In the genomic region with DNA sequence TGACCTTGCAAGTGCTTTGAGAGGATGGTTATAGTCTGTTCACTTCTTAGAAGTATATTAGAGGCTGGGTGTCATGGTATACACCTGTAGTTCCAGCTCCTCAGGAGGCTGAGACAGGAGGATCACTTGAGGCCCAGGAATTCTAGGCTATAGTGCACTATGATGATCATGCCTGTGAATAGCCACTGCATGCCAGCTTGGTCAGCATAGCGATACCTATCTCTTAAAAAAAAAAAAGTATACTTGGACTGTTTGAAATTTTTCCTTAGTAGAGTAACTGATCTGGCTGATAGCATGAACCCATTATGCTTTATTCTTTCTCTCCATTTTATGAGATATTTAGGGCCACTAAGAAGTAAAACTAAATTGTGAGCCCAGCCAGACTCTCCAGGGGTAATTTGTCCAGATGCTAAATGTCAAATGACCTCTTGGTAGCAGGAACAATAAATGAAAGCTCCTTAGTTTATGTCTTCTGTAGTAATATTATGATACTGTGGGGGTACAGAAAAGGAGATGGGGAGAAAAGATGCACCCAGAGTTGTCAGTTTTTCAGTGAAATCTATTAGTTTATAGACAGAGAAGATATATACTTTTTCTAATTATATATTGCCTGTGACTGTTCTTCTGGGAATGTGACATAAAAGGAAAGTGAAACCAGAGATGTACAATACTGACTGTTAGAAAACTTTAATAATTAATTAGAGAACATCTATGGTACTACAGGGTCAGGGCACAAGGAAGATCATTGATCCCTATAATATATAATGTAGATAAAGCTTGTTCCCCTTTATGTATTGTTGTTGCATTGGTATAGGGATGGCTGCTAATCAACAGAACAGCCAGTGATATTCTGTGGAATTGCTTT, we compare ENCODE assay signal across 16 cellular contexts.
DNase-seq lines count a peak whose midpoint lies in the region; ATAC-seq, FAIRE-seq and TF ChIP-seq lines count a peak whose summit lies in the region.
"Had no signal": no experiment of that assay in that cellular context is flagged by ENCODE, and none has a peak within 500 bp of the region (broad histone marks: within the 10 kb centered on the region; RNA-seq: fewer than 3 reads in every experiment).

No MANE protein-coding gene starts in this region.

- peak overlapping the region; percentile 41 to 54 for H3K27ac ChIP-seq in liver (ENCODE audit: low read depth in 1 of 2, low read length in 2 of 2)
- H3K27ac ChIP-seq in HepG2 (ENCODE audit: extremely low read length, insufficient read depth, low read length): no peak overlapping the region
- no peak overlapping the region for H3K27ac ChIP-seq in coronary artery
- no peak overlapping the region for H3K27ac ChIP-seq in A673 (ENCODE audit: low read depth, low read length, poor library complexity, severe bottlenecking)
- H3K27ac ChIP-seq in PC-9: no peak overlapping the region
- H3K27ac ChIP-seq: breast epithelium, foreskin keratinocyte, psoas muscle had no signal

- TF ChIP-seq EP300 in HepG2 (IDR thresholded peaks at IDR 0.05; ENCODE audit: low read depth in 2 of 2, low read length in 2 of 2): no peak
- no peak for TF ChIP-seq EP300 in HepG2 (CRISPR knock-in tag; IDR thresholded peaks at IDR 0.05; ENCODE audit: borderline replicate concordance)

- H4K20me1 ChIP-seq in HepG2 (ENCODE audit: insufficient read depth, low read length): no peaks in the 10 kb centered on the region
- no peaks in the 10 kb centered on the region for H4K20me1 ChIP-seq in PC-9 (ENCODE audit: insufficient read depth)

- no peak for ATAC-seq in HepG2
- peak; percentile 61 for ATAC-seq in HG03342 (IDR thresholded peaks at IDR 0.05; ENCODE audit: unreplicated experiment)
- ATAC-seq: effector memory CD8-positive, alpha-beta T cell; foreskin keratinocyte; HCT116; psoas muscle had no signal

- H2AFZ ChIP-seq in HepG2 (ENCODE audit: low read length): no peak overlapping the region
- H2AFZ ChIP-seq in PC-9: no peak overlapping the region

- POLR2A ChIA-PET in HepG2 (lab: Yijun Ruan, JAX): no interaction called here
- POLR2A ChIA-PET in A673 (lab: Charles Lee; ENCODE audit: low non-redundant PET): no interaction called here
- POLR2A ChIA-PET in PC-9 (lab: Charles Lee; ENCODE audit: unreplicated experiment): no interaction called here

- BruUV-seq in HepG2 (replicated peaks; lab: Mats Ljungman, UMichigan) (no TSS peak), A673 (replicated peaks; lab: Mats Ljungman, UMichigan) (no TSS peak), PC-9 (replicated peaks; lab: Mats Ljungman, UMichigan) (no TSS peak)

- in situ Hi-C loops in HepG2 (cut with HindIII; ENCODE audit: extremely low pct_ligation_motif_present, low pct_unique_long_range_greater_than_20kb): no loop called here

- no peak overlapping the region for H3K4me2 ChIP-seq in HepG2 (ENCODE audit: low read depth, low read length)
- H3K4me2 ChIP-seq in PC-9: no peak overlapping the region

- TF ChIP-seq CTCF in liver (IDR thresholded peaks at IDR 0.05; ENCODE audit: low read depth, low read length, missing input control) (no peak), HepG2 (CRISPR knock-in tag; IDR thresholded peaks at IDR 0.05) (no peak), coronary artery (IDR thresholded peaks at IDR 0.05) (no peak), A673 (conservative IDR thresholded peaks at IDR 0.05; ENCODE audit: low read depth, low read length) (no peak), PC-9 (conservative IDR thresholded peaks at IDR 0.05) (no peak)

- H3K79me2 ChIP-seq in HepG2 (ENCODE audit: insufficient read depth, low read length): no peaks in the 10 kb centered on the region
- H3K79me2 ChIP-seq in PC-9 (ENCODE audit: low read depth): no peaks in the 10 kb centered on the region

- H3F3A ChIP-seq in PC-9 (ENCODE audit: insufficient read depth, low read depth): no peaks in the 10 kb centered on the region

- no peak for TF ChIP-seq RAD21 in liver (IDR thresholded peaks at IDR 0.05)
- no peak for TF ChIP-seq RAD21 in HepG2 (CRISPR knock-in tag; IDR thresholded peaks at IDR 0.05)

- H3K4me1 ChIP-seq in liver (ENCODE audit: control insufficient read depth in 4 of 4, insufficient read depth in 4 of 4, low read length in 3 of 4) (peaks cover 0 to 18% (median 12%) of the 10 kb centered on the region in 4 donors), HepG2 (ENCODE audit: insufficient read depth, low read length) (peaks cover 23% of the 10 kb centered on the region), A673 (ENCODE audit: insufficient read depth, low read length, poor library complexity, severe bottlenecking) (no peaks in the 10 kb centered on the region), PC-9 (replicated peaks; ENCODE audit: insufficient read depth) (0 out of 2 replicates have a peak, but pooled peaks cover 4% of the 10 kb centered on the region)
- H3K4me1 ChIP-seq: breast epithelium, foreskin keratinocyte, psoas muscle had no signal

- H3K4me3 ChIP-seq in liver (ENCODE audit: low read depth in 1 of 3, low read length in 3 of 3) (no peak overlapping the region), HepG2 (replicated peaks in 1 of 3; ENCODE audit: insufficient read depth in 1 of 3, low read depth in 2 of 3, low read length in 3 of 3) (no peak overlapping the region), coronary artery (peak overlapping the region; percentile 33), A673 (ENCODE audit: low read depth, low read length, poor library complexity, severe bottlenecking) (no peak overlapping the region), PC-9 (no peak overlapping the region)
- H3K4me3 ChIP-seq: breast epithelium, psoas muscle had no signal

- CTCF ChIA-PET in HepG2 (lab: Yijun Ruan, JAX; ENCODE audit: low intra/inter-chr PET ratio, low total read pairs) (no interaction called here), A673 (lab: Charles Lee) (no interaction called here), PC-9 (lab: Charles Lee) (no interaction called here)

- H3K9me3 ChIP-seq in liver (ENCODE audit: control insufficient read depth in 4 of 4, low read length in 3 of 4) (no peaks in the 10 kb centered on the region), HepG2 (ENCODE audit: low read length) (no peaks in the 10 kb centered on the region), A673 (ENCODE audit: low read depth, low read length, poor library complexity, severe bottlenecking) (no peaks in the 10 kb centered on the region), PC-9 (ENCODE audit: insufficient read depth, low read depth) (no peaks in the 10 kb centered on the region)
- H3K9me3 ChIP-seq: breast epithelium, psoas muscle had no signal

- no peak for TF ChIP-seq POLR2A in HepG2 (IDR thresholded peaks at IDR 0.05; ENCODE audit: insufficient read depth in 1 of 2, low read depth in 2 of 2, low read length in 2 of 2)

- no peaks in the 10 kb centered on the region for H3K27me3 ChIP-seq in liver (ENCODE audit: control insufficient read depth in 4 of 4, insufficient read depth in 4 of 4, low read length in 3 of 4)
- H3K27me3 ChIP-seq in HepG2 (ENCODE audit: control insufficient read depth in 1 of 2, insufficient read depth in 2 of 2, low read length in 2 of 2): no peaks in the 10 kb centered on the region
- no peaks in the 10 kb centered on the region for H3K27me3 ChIP-seq in A673 (replicated peaks; ENCODE audit: insufficient read depth, low read depth, low read length, poor library complexity)
- no peaks in the 10 kb centered on the region for H3K27me3 ChIP-seq in PC-9 (ENCODE audit: insufficient read depth, low read depth)
- H3K27me3 ChIP-seq: breast epithelium, foreskin keratinocyte had no signal

- FAIRE-seq in HepG2 (lab: Jason Lieb, UNC): no peak
- FAIRE-seq in urothelium cell line (lab: Jason Lieb, UNC): peak; percentile 90

- DNase-seq in HepG2 (ENCODE audit: low spot score): no peak
- no peak for DNase-seq in coronary artery (ENCODE audit: low spot score)
- DNase-seq in urothelium cell line (ENCODE audit: low spot score): no peak
- DNase-seq in A673 (ENCODE audit: low spot score): no peak
- no peak for DNase-seq in PC-9
- no peak for DNase-seq in NCI-H146 treated with DMSO at 0.1 percent for 48 hours (lab: John Stamatoyannopoulos, UW; ENCODE audit: unreplicated experiment)
- DNase-seq: activated CD4-positive, alpha-beta T cell treated with anti-CD3 and anti-CD28 coated beads, Interleukin-2, amount 50 U/mL, for 4 hours; activated effector memory CD4-positive, alpha-beta T cell treated with Interleukin-2 at 50 U/mL for 16 hours; effector memory CD8-positive, alpha-beta T cell; foreskin keratinocyte; NCI-H446 treated with DMSO at 0.1 percent for 48 hours; psoas muscle had no signal

- H3K9ac ChIP-seq in liver (ENCODE audit: low read depth in 1 of 2, low read length in 2 of 2) (no peak overlapping the region), HepG2 (ENCODE audit: insufficient read depth, low read depth, low read length) (no peak overlapping the region)

- no peaks in the 10 kb centered on the region for H3K9me2 ChIP-seq in PC-9 (ENCODE audit: insufficient read depth)

- WGBS in liver: 89% methylated on average over 1 of the region's 1 CpG
- WGBS in HepG2 (ENCODE audit: low lambda C conversion rate): 90% methylated on average over 1 of the region's 1 CpG

- intact Hi-C loops in HepG2 (cut with micrococcal nuclease; ENCODE audit: unreplicated experiment) (loop anchor here (1.0 kb wide), 1 partner anchor 345 kb away; no protein-coding TSS in a partner anchor), A673 (cut with micrococcal nuclease; ENCODE audit: unreplicated experiment) (loop anchor here (10.0 kb wide), 1 partner anchor 60 kb away; no protein-coding TSS in a partner anchor), PC-9 (cut with micrococcal nuclease; ENCODE audit: unreplicated experiment) (no loop called here)

- H3K36me3 ChIP-seq in liver (ENCODE audit: control insufficient read depth in 4 of 4, insufficient read depth in 3 of 4, low read depth in 1 of 4, low read length in 3 of 4) (no peaks in the 10 kb centered on the region), HepG2 (replicated peaks in 1 of 2; ENCODE audit: control insufficient read depth in 1 of 2, insufficient read depth in 2 of 2, low read length in 2 of 2) (no peaks in the 10 kb centered on the region), A673 (ENCODE audit: insufficient read depth, low read length, poor library complexity, severe bottlenecking) (no peaks in the 10 kb centered on the region), PC-9 (ENCODE audit: low read depth) (no peaks in the 10 kb centered on the region)
- H3K36me3 ChIP-seq: breast epithelium had no signal

TF ChIP-seq in liver, 16 proteins besides CTCF, POLR2A, EP300 and RAD21:
- no peak for TF ChIP-seq YY1 (IDR thresholded peaks at IDR 0.05)
- peak in 1 of 2 donors; percentile 15 for TF ChIP-seq JUND (IDR thresholded peaks at IDR 0.05)

Comparison
In these comparisons a context has a peak if more than half of its experiments do, and no peak if none do; other contexts are left out.
1. H3K27ac ChIP-seq: peak in liver (2 of 2); none in HepG2 (single experiment), coronary artery (0 of 2), A673 (single experiment) and PC-9 (single experiment).